15 cellular contexts compared by ENCODE assay signal in the genomic region with DNA sequence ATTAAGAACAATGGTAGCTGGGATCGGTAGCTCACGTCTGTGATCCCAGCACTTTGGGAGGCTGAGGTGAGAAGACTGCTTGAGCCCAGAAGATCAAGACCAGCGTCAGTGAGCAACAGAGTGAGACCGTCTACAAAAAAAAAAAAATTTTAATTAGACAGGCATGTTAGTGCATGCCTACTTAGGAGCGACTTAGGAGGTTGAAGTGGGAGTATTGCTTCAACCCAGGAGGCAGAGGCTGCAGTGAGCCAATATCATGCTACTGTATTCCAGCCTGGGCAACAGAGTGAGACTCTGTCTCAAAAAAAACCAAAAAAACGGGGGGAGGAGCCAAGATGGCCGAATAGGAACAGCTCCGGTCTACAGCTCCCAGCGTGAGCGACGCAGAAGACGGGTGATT. TPM values are rescaled to one million over a fixed set of nuclear protein-coding genes. Genes with fewer than 3 reads are reported as not detected.
"Had no signal": no experiment of that assay in that cellular context is flagged by ENCODE, and none has a peak within 500 bp of the region (broad histone marks: within the 10 kb centered on the region; RNA-seq: fewer than 3 reads in every experiment).

No MANE protein-coding gene starts in this region.

RNA-seq across cellular contexts. Expression of a gene that starts 17.8 kb away (rescaled TPM):
- total RNA-seq: colonic mucosa, endodermal cell, epithelial cell of proximal tubule, esophagus muscularis mucosa, glomerular endothelial cell, lower lobe of right lung, mononuclear cell, natural killer cell, osteoblast, sciatic nerve, smooth muscle cell, suprapubic skin, transverse colon, uterus had no signal
- polyA plus RNA-seq: keratinocyte, smooth muscle cell had no signal
